13 cellular contexts compared by ENCODE assay signal in the genomic region with DNA sequence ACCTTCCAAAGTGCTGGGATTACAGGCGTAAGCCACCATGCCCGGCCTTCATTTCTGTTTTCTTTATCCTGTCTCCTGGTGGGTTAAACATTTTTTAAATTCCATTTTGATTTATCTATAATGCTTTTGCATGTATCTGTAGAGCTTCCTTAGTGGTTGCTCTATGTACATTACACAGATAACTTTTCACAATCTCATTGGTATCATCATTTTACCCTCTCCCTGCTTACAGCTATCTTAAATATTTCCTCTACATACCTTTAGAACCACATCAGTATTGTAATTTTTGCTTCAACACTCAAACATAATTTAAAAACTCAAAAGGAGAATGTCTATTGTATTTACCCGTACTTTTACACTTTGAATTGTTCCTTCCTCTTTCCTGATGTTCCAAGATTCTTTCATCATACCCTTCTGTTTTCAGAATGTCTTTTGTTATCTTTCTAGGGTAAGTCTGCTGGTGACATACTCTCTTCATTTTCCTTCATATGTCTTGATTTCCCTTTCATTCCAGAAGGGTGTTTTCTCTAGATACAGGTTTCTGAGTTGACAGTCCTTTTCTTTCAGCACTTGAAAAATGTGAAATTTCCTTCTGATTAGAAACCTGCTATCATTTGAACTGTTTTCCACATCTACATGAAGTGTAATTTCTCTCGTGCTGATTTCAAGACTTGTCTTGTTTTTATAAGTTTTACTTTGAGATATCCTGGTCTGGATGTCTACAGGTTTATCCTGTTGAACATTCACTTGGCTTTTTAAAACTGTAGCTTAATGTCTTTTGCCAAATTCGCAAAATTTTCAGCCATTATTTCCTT. TPM values are rescaled to one million over a fixed set of nuclear protein-coding genes. Genes with fewer than 3 reads are reported as not detected.
DNase-seq lines count a peak whose midpoint lies in the region; ATAC-seq and TF ChIP-seq lines count a peak whose summit lies in the region.
"Had no signal": no experiment of that assay in that cellular context is flagged by ENCODE, and none has a peak within 500 bp of the region (broad histone marks: within the 10 kb centered on the region; RNA-seq: fewer than 3 reads in every experiment).

No MANE protein-coding gene starts in this region.

- H3K4me3 Mint-ChIP-seq in CD4-positive, CD25-positive, alpha-beta regulatory T cell, result peak overlapping the region in 1 of 4 donors; percentile 29
- H3K4me3 Mint-ChIP-seq in IgD-negative memory B cell, result peak overlapping the region in 2 of 4 donors; percentile 3 to 63
- H3K4me3 Mint-ChIP-seq in central memory CD8-positive, alpha-beta T cell, result no peak overlapping the region
- H3K4me3 Mint-ChIP-seq in natural killer cell treated with Interleukin-12 subunit alpha and Interleukin-12 subunit beta and Interleukin-15 and Interleukin-18, amount 100 ng/mL, for 72 hours, result no peak overlapping the region
- H3K4me3 Mint-ChIP-seq: neural crest cell had no signal

- H3K9me3 ChIP-seq in CD4-positive, CD25-positive, alpha-beta regulatory T cell (ENCODE audit: control insufficient read depth in 2 of 2, low read length in 2 of 2), result no peaks in the 10 kb centered on the region
- H3K9me3 ChIP-seq in body of pancreas (no peaks in the 10 kb centered on the region), Peyer's patch (no peaks in the 10 kb centered on the region)

- H3K4me1 Mint-ChIP-seq in CD4-positive, CD25-positive, alpha-beta regulatory T cell, result peaks cover 62 to 91% (median 76%) of the 10 kb centered on the region in 4 donors
- peaks cover 60 to 70% (median 65%) of the 10 kb centered on the region in 3 donors for H3K4me1 Mint-ChIP-seq in IgD-negative memory B cell
- H3K4me1 Mint-ChIP-seq in central memory CD8-positive, alpha-beta T cell, result peaks cover 77% of the 10 kb centered on the region
- H3K4me1 Mint-ChIP-seq in natural killer cell treated with Interleukin-12 subunit alpha and Interleukin-12 subunit beta and Interleukin-15 and Interleukin-18, amount 100 ng/mL, for 72 hours (ENCODE audit: low read depth in 2 of 2), result peaks cover 51 to 74% of the 10 kb centered on the region in 2 donors

- no peaks in the 10 kb centered on the region for H3K36me3 Mint-ChIP-seq in CD4-positive, CD25-positive, alpha-beta regulatory T cell
- H3K36me3 Mint-ChIP-seq in IgD-negative memory B cell, result peaks cover 3% of the 10 kb centered on the region
- H3K36me3 Mint-ChIP-seq in central memory CD8-positive, alpha-beta T cell (ENCODE audit: insufficient read depth), result peaks cover 1% of the 10 kb centered on the region
- H3K36me3 Mint-ChIP-seq in natural killer cell treated with Interleukin-12 subunit alpha and Interleukin-12 subunit beta and Interleukin-15 and Interleukin-18, amount 100 ng/mL, for 72 hours, result no peaks in the 10 kb centered on the region

- 60 to 78% methylated on average over 5 of the region's 5 CpGs for WGBS in body of pancreas, 2 donors

- intact Hi-C loops in body of pancreas (cut with DNase I), result no loop called here

- ATAC-seq in CD4-positive, CD25-positive, alpha-beta regulatory T cell (ENCODE audit: low read depth in 2 of 2), result no peak
- no peak for ATAC-seq in central memory CD8-positive, alpha-beta T cell (replicated peaks; ENCODE audit: extremely low read depth, poor library complexity, severe bottlenecking)
- no peak for ATAC-seq in natural killer cell treated with Interleukin-12 subunit alpha and Interleukin-12 subunit beta and Interleukin-15 and Interleukin-18, amount 100 ng/mL, for 72 hours
- no peak for ATAC-seq in body of pancreas
- ATAC-seq in GM18858 (IDR thresholded peaks at IDR 0.05; ENCODE audit: unreplicated experiment), result no peak

- peaks cover 0 to 1% (median 0%) of the 10 kb centered on the region in 7 donors for H3K9me3 Mint-ChIP-seq in CD4-positive, CD25-positive, alpha-beta regulatory T cell
- no peaks in the 10 kb centered on the region for H3K9me3 Mint-ChIP-seq in IgD-negative memory B cell
- no peaks in the 10 kb centered on the region for H3K9me3 Mint-ChIP-seq in central memory CD8-positive, alpha-beta T cell
- no peaks in the 10 kb centered on the region for H3K9me3 Mint-ChIP-seq in natural killer cell treated with Interleukin-12 subunit alpha and Interleukin-12 subunit beta and Interleukin-15 and Interleukin-18, amount 100 ng/mL, for 72 hours
- H3K9me3 Mint-ChIP-seq: neural crest cell had no signal

- no peak for DNase-seq in CD4-positive, CD25-positive, alpha-beta regulatory T cell
- no peak for DNase-seq in central memory CD8-positive, alpha-beta T cell (ENCODE audit: low spot score in 2 of 2)
- DNase-seq in natural killer cell treated with Interleukin-12 subunit alpha and Interleukin-12 subunit beta and Interleukin-15 and Interleukin-18, amount 100 ng/mL, for 72 hours (ENCODE audit: low spot score), result no peak
- DNase-seq in body of pancreas (no peak), Peyer's patch (no peak), mesenteric fat pad (ENCODE audit: low spot score) (no peak)
- DNase-seq: DMS153; NCI-H1694; stimulated activated CD4-positive, alpha-beta T cell treated with anti-CD3 and anti-CD28 coated beads, Interleukin-2, amount 100 ng/mL, for 24 hours; substantia nigra had no signal

- no peak overlapping the region for H3K4me3 ChIP-seq in CD4-positive, CD25-positive, alpha-beta regulatory T cell (ENCODE audit: low read depth, low read length)
- H3K4me3 ChIP-seq in body of pancreas (no peak overlapping the region), Peyer's patch (no peak overlapping the region)

- peak overlapping the region in 2 of 3 donors; percentile 47 to 63 for H3K27ac Mint-ChIP-seq in CD4-positive, CD25-positive, alpha-beta regulatory T cell
- peak overlapping the region in 2 of 3 donors; percentile 1 to 60 for H3K27ac Mint-ChIP-seq in IgD-negative memory B cell
- H3K27ac Mint-ChIP-seq in central memory CD8-positive, alpha-beta T cell (ENCODE audit: low read depth), result peak overlapping the region; percentile 73
- H3K27ac Mint-ChIP-seq in natural killer cell treated with Interleukin-12 subunit alpha and Interleukin-12 subunit beta and Interleukin-15 and Interleukin-18, amount 100 ng/mL, for 72 hours, result peak overlapping the region; percentile 4 to 14

- no peaks in the 10 kb centered on the region for H3K27me3 ChIP-seq in CD4-positive, CD25-positive, alpha-beta regulatory T cell (ENCODE audit: control insufficient read depth, insufficient read depth, low read length)
- H3K27me3 ChIP-seq in body of pancreas (no peaks in the 10 kb centered on the region), Peyer's patch (no peaks in the 10 kb centered on the region)

- TF ChIP-seq POLR2A in body of pancreas (IDR thresholded peaks at IDR 0.05) (no peak), Peyer's patch (IDR thresholded peaks at IDR 0.05) (no peak)

- TF ChIP-seq CTCF in body of pancreas (IDR thresholded peaks at IDR 0.05), result no peak
- TF ChIP-seq CTCF in Peyer's patch (IDR thresholded peaks at IDR 0.05), result no peak

- no peak overlapping the region for H3K27ac ChIP-seq in CD4-positive, CD25-positive, alpha-beta regulatory T cell (ENCODE audit: insufficient read depth, low read length, poor library complexity, severe bottlenecking)
- H3K27ac ChIP-seq in body of pancreas (no peak overlapping the region), Peyer's patch (peak overlapping the region in 1 of 4 donors; percentile 11)

- peaks cover 24% of the 10 kb centered on the region for H3K4me1 ChIP-seq in CD4-positive, CD25-positive, alpha-beta regulatory T cell (ENCODE audit: control insufficient read depth, insufficient read depth, low read length, poor library complexity, severe bottlenecking)
- peaks cover 31% of the 10 kb centered on the region for H3K4me1 ChIP-seq in body of pancreas
- H3K4me1 ChIP-seq in Peyer's patch, result peaks cover 0 to 7% (median 0%) of the 10 kb centered on the region in 4 donors

- no peaks in the 10 kb centered on the region for H3K27me3 Mint-ChIP-seq in CD4-positive, CD25-positive, alpha-beta regulatory T cell
- no peaks in the 10 kb centered on the region for H3K27me3 Mint-ChIP-seq in IgD-negative memory B cell
- H3K27me3 Mint-ChIP-seq in central memory CD8-positive, alpha-beta T cell, result no peaks in the 10 kb centered on the region
- H3K27me3 Mint-ChIP-seq in natural killer cell treated with Interleukin-12 subunit alpha and Interleukin-12 subunit beta and Interleukin-15 and Interleukin-18, amount 100 ng/mL, for 72 hours, result no peaks in the 10 kb centered on the region

- H3K36me3 ChIP-seq in CD4-positive, CD25-positive, alpha-beta regulatory T cell (ENCODE audit: control insufficient read depth, insufficient read depth, low read length), result peaks cover 3% of the 10 kb centered on the region
- H3K36me3 ChIP-seq in body of pancreas (replicated peaks in 1 of 2; ENCODE audit: insufficient read depth in 1 of 2, low read depth in 2 of 2) (no peaks in the 10 kb centered on the region), Peyer's patch (no peaks in the 10 kb centered on the region)

RNA-seq across cellular contexts. Expression of a gene that starts 21.9 kb away (rescaled TPM):
- 68.2 TPM for total RNA-seq in CD4-positive, CD25-positive, alpha-beta regulatory T cell
- 1 to 10 TPM; 2.8 to 5.5 (median 3.9) TPM for polyA plus RNA-seq in CD4-positive, CD25-positive, alpha-beta regulatory T cell
- polyA plus RNA-seq in IgD-negative memory B cell, result 1.7 TPM
- total RNA-seq in natural killer cell treated with Interleukin-12 subunit alpha and Interleukin-12 subunit beta and Interleukin-15 and Interleukin-18, amount 100 ng/mL, for 72 hours, result 10 to 100 TPM; 85.9 to 90.7 TPM
- total RNA-seq in body of pancreas, result 10 to 100 TPM; 11.2 to 15.6 TPM
- total RNA-seq in Peyer's patch, result 10 to 100 TPM; 18.5 to 33.8 (median 25.4) TPM
- 66.2 TPM for total RNA-seq in mesenteric fat pad

Comparison
In these comparisons a context has a peak if more than half of its experiments do, and no peak if none do; other contexts are left out.
1. H3K27ac Mint-ChIP-seq: peak in every context shown above with its lines; median percentile 73 in central memory CD8-positive, alpha-beta T cell; 55 in CD4-positive, CD25-positive, alpha-beta regulatory T cell; 30 in IgD-negative memory B cell; 9 in natural killer cell treated with Interleukin-12 subunit alpha and Interleukin-12 subunit beta and Interleukin-15 and Interleukin-18, amount 100 ng/mL, for 72 hours.